In genomic region chr18:37321578-37322496, GRCh38 we compare ENCODE assay signal across 9 cellular contexts.
DNase-seq lines count a peak whose midpoint lies in the region; ATAC-seq lines count a peak whose summit lies in the region.
"Had no signal": no experiment of that assay in that cellular context is flagged by ENCODE, and none has a peak within 500 bp of the region (broad histone marks: within the 10 kb centered on the region; RNA-seq: fewer than 3 reads in every experiment).

No MANE protein-coding gene starts in this region.

- in situ Hi-C loops in ACHN (cut with HindIII; ENCODE audit: low pct_ligation_motif_present, low pct_unique_long_range_greater_than_20kb, low sequenced_read_pairs) = no loop called here

- ATAC-seq in GM19023 (IDR thresholded peaks at IDR 0.05; ENCODE audit: unreplicated experiment) (peak; percentile 4), GM21360 (IDR thresholded peaks at IDR 0.05; ENCODE audit: unreplicated experiment) (peak; percentile 15), HG03280 (IDR thresholded peaks at IDR 0.05; ENCODE audit: unreplicated experiment) (peak; percentile 11)

- DNase-seq in left kidney (ENCODE audit: low read depth, low spot score) = peak; percentile 52
- DNase-seq in NK-92 (lab: John Stamatoyannopoulos, UW; ENCODE audit: unreplicated experiment) = no peak
- DNase-seq in HT-29 (ENCODE audit: low spot score) = no peak
- no peak for DNase-seq in ACHN
- DNase-seq: MV-4-11, NCI-H187 treated with DMSO at 0.1 percent for 48 hours had no signal
